ENCODE assay signal across 8 cellular contexts in the genomic region with DNA sequence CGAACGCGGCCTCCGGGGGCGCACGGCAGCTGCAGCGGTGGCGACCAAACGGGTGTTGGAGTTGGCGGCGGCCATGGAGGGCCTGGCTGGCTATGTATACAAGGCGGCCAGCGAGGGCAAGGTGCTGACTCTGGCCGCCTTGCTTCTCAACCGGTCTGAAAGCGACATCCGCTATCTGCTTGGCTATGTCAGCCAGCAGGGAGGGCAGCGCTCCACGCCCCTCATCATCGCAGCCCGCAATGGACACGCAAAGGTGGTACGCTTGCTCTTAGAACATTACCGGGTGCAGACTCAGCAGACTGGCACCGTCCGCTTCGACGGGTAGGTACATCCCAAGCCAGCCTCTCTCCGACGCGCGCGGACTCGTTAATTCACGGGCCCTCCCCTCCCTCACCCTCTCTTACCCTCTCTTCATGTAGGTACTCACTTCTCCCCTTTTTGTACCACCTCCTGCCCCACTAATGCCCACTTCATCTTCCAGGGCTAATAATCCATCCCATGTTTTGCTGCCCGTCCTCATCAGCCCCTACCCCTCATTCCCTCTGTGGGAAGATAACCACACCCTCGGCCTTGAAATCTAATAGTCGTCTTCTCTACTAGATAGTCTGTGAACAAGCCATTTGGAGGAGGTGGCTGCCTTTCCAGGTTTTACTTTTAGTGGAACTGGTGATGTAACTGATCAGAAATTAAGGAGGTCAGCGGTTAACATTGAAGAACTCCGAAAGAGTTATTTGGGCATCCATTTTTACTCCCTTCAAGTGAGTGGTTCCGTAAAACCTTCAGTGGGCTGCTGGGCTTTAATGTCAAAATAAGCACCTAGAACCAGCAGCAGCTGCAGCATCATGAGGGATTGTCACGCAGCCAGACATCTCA. TPM values are rescaled to one million over a fixed set of nuclear protein-coding genes. Genes with fewer than 3 reads are reported as not detected.
DNase-seq lines count a peak whose midpoint lies in the region; ATAC-seq and TF ChIP-seq lines count a peak whose summit lies in the region.

No MANE protein-coding gene starts in this region.

- peak; percentile 24 for DNase-seq in Daoy (ENCODE audit: low read depth)
- DNase-seq in HEK293T (ENCODE audit: extremely low spot score): peak; percentile 52
- peak; percentile 55 for DNase-seq in NCI-H526 treated with DMSO at 0.1 percent for 48 hours (lab: John Stamatoyannopoulos, UW)
- DNase-seq in amniotic stem cell (lab: John Stamatoyannopoulos, UW): peak; percentile 40
- DNase-seq in immature natural killer cell: peak in 1 of 3 donors; percentile 5
- DNase-seq in stimulated activated CD4-positive, alpha-beta T cell treated with anti-CD3 and anti-CD28 coated beads, Interleukin-2, amount 100 ng/mL, for 48 hours: no peak
- no peak for DNase-seq in sciatic nerve (ENCODE audit: low spot score)

- H3K27ac Mint-ChIP-seq in immature natural killer cell: peak overlapping the region; percentile 92 to 97 (median 95)
- H3K27ac Mint-ChIP-seq in stimulated activated memory B cell treated with anti-CD40 and anti-IgM and Interleukin-4, amounts not matched to agents 10 μg/mL and 1 μg/mL and 100 μg/mL, for 72 hours: peak overlapping the region; percentile 98

- no peaks in the 10 kb centered on the region for H3K36me3 Mint-ChIP-seq in immature natural killer cell
- H3K36me3 Mint-ChIP-seq in stimulated activated memory B cell treated with anti-CD40 and anti-IgM and Interleukin-4, amounts not matched to agents 10 μg/mL and 1 μg/mL and 100 μg/mL, for 72 hours: peaks cover 23% of the 10 kb centered on the region

- POLR2A ChIA-PET in HEK293T (lab: Yijun Ruan, JAX): interaction anchor here (0.7 to 2.6 kb wide), 14 partner anchors 12 to 517 kb away, joined by 3 to 27 read pairs (median 9); a partner anchor contains a TSS

- CTCF ChIA-PET in HEK293T (lab: Yijun Ruan, JAX): interaction anchor here (0.7 to 1.3 kb wide), 3 partner anchors 13 to 1102 kb away, joined by 3 to 4 read pairs (median 4); no protein-coding TSS in a partner anchor

- intact Hi-C loops in sciatic nerve (cut with DNase I): no loop called here

- H3K4me1 Mint-ChIP-seq in immature natural killer cell: peaks cover 59 to 63% of the 10 kb centered on the region in 2 donors
- peaks cover 51% of the 10 kb centered on the region for H3K4me1 Mint-ChIP-seq in stimulated activated memory B cell treated with anti-CD40 and anti-IgM and Interleukin-4, amounts not matched to agents 10 μg/mL and 1 μg/mL and 100 μg/mL, for 72 hours

- peak overlapping the region; percentile 93 to 97 (median 96) for H3K4me3 Mint-ChIP-seq in immature natural killer cell
- peak overlapping the region; percentile 99 for H3K4me3 Mint-ChIP-seq in stimulated activated memory B cell treated with anti-CD40 and anti-IgM and Interleukin-4, amounts not matched to agents 10 μg/mL and 1 μg/mL and 100 μg/mL, for 72 hours

- no peaks in the 10 kb centered on the region for H3K9me3 Mint-ChIP-seq in immature natural killer cell
- no peaks in the 10 kb centered on the region for H3K9me3 Mint-ChIP-seq in stimulated activated memory B cell treated with anti-CD40 and anti-IgM and Interleukin-4, amounts not matched to agents 10 μg/mL and 1 μg/mL and 100 μg/mL, for 72 hours

- peaks cover 4 to 11% (median 11%) of the 10 kb centered on the region in 3 donors for H3K27me3 Mint-ChIP-seq in immature natural killer cell (ENCODE audit: low read depth in 3 of 3)
- no peaks in the 10 kb centered on the region for H3K27me3 Mint-ChIP-seq in stimulated activated memory B cell treated with anti-CD40 and anti-IgM and Interleukin-4, amounts not matched to agents 10 μg/mL and 1 μg/mL and 100 μg/mL, for 72 hours

- no peak for ATAC-seq in stimulated activated memory B cell treated with anti-CD40 and anti-IgM and Interleukin-4, amounts not matched to agents 10 μg/mL and 1 μg/mL and 100 μg/mL, for 72 hours
- no peak for ATAC-seq in sciatic nerve

TF ChIP-seq in HEK293T, 16 proteins besides CTCF, POLR2A, EP300 and RAD21:
- TF ChIP-seq BHLHE40 (IDR thresholded peaks at IDR 0.05; ENCODE audit: borderline replicate concordance): no peak
- no peak for TF ChIP-seq FOXA1 (IDR thresholded peaks at IDR 0.05)
- TF ChIP-seq, protein P1, sequence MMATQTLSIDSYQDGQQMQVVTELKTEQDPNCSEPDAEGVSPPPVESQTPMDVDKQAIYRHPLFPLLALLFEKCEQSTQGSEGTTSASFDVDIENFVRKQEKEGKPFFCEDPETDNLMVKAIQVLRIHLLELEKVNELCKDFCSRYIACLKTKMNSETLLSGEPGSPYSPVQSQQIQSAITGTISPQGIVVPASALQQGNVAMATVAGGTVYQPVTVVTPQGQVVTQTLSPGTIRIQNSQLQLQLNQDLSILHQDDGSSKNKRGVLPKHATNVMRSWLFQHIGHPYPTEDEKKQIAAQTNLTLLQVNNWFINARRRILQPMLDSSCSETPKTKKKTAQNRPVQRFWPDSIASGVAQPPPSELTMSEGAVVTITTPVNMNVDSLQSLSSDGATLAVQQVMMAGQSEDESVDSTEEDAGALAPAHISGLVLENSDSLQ (IDR thresholded peaks at IDR 0.05): no peak

RNA-seq across cellular contexts. Expression of a gene that starts 1.0 kb away (rescaled TPM):
- 19.1 and 21.3 TPM in 2 replicates for total RNA-seq in Daoy (2014; rRNA removed; shearing (Covaris generic))
- polyA plus RNA-seq in immature natural killer cell: 10 to 100 TPM in 2 of 3 donors, 1 to 10 TPM in 1; 6.1 to 25.9 (median 18.4) TPM
- total RNA-seq in sciatic nerve: 58.0 TPM

RNA-seq across cellular contexts. Expression of a gene that starts 49.1 kb away (rescaled TPM):
- total RNA-seq in Daoy (2014; rRNA removed; shearing (Covaris generic)): 10.0 and 17.6 TPM in 2 replicates
- polyA plus RNA-seq in immature natural killer cell: 1 to 10 TPM; 1.3 to 2.5 (median 2.3) TPM
- total RNA-seq in sciatic nerve: 15.0 TPM

Comparison
In these comparisons a context has a peak if more than half of its experiments do, and no peak if none do; other contexts are left out.
1. DNase-seq: peak in Daoy (single experiment), HEK293T (single experiment), NCI-H526 treated with DMSO at 0.1 percent for 48 hours (single experiment) and amniotic stem cell (single experiment); none in stimulated activated CD4-positive, alpha-beta T cell treated with anti-CD3 and anti-CD28 coated beads, Interleukin-2, amount 100 ng/mL, for 48 hours (0 of 2) and sciatic nerve (single experiment).